In genomic region chr6:35034411-35035171, GRCh38 we compare ENCODE assay signal across 11 cellular contexts.
A peak's percentile ranks its signal among the peaks of the same experiment; 100 is the strongest.
DNase-seq lines count a peak whose midpoint lies in the region; ATAC-seq, FAIRE-seq and TF ChIP-seq lines count a peak whose summit lies in the region.
"Had no signal": no experiment of that assay in that cellular context is flagged by ENCODE, and none has a peak within 500 bp of the region (broad histone marks: within the 10 kb centered on the region; RNA-seq: fewer than 3 reads in every experiment).

No MANE protein-coding gene starts in this region.

- peak; percentile 64 for FAIRE-seq in GM12878 (lab: Jason Lieb, UNC)

- no TSS peak for BruUV-seq in GM12878 (replicated peaks; lab: Mats Ljungman, UMichigan)

- CTCF ChIA-PET in GM12878 (lab: Yijun Ruan, JAX), result interaction anchor here (1.4 to 1.5 kb wide), 3 partner anchors 15 to 105 kb away, joined by 3 to 4 read pairs (median 3); no protein-coding TSS in a partner anchor

- TF ChIP-seq EP300 in GM12878 (IDR thresholded peaks at IDR 0.05; ENCODE audit: borderline replicate concordance in 1 of 2, control insufficient read depth in 1 of 2, low read depth in 2 of 2, low read length in 2 of 2), result no peak

- H3K27ac ChIP-seq in GM12878 (ENCODE audit: control insufficient read depth, insufficient read depth) (no peak overlapping the region), stomach smooth muscle (ENCODE audit: low read length) (peak overlapping the region; percentile 64)

- no peak for TF ChIP-seq CTCF in LNCaP clone FGC (IDR thresholded peaks at IDR 0.05; ENCODE audit: control insufficient read depth, extremely low read depth, insufficient read depth)
- TF ChIP-seq CTCF in GM12878 (IDR thresholded peaks at IDR 0.05 in 2 of 3, conservative IDR thresholded peaks at IDR 0.05 in 1 of 3; ENCODE audit: control insufficient read depth in 2 of 3, extremely low read depth in 1 of 3, insufficient read depth in 1 of 3, low read depth in 3 of 3, low read length in 3 of 3), result no peak

- no peaks in the 10 kb centered on the region for H3K79me2 ChIP-seq in GM12878 (ENCODE audit: control insufficient read depth, insufficient read depth, low read length)

- no peaks in the 10 kb centered on the region for H4K20me1 ChIP-seq in GM12878 (ENCODE audit: control insufficient read depth, insufficient read depth)

- H3K9me3 ChIP-seq in GM12878 (replicated peaks; ENCODE audit: control insufficient read depth, insufficient read depth, low read length) (no peaks in the 10 kb centered on the region), stomach smooth muscle (ENCODE audit: control insufficient read depth in 2 of 2, low read length in 2 of 2) (no peaks in the 10 kb centered on the region)

- no peak overlapping the region for H3K4me2 ChIP-seq in GM12878 (ENCODE audit: control insufficient read depth, insufficient read depth)

- H3K4me3 ChIP-seq in LNCaP clone FGC (ENCODE audit: low read depth, low read length) (no peak overlapping the region), GM12878 (no peak overlapping the region), stomach smooth muscle (ENCODE audit: low read length in 2 of 2) (peak overlapping the region in 1 of 2 donors; percentile 44)

- no peak overlapping the region for H2AFZ ChIP-seq in GM12878 (ENCODE audit: control insufficient read depth, low read depth, low read length)

- WGBS in GM12878 (ENCODE audit: insufficient coverage, insufficient replicate concordance, low lambda C conversion rate, missing lambda C conversion rate), result 91% methylated on average over 13 of the region's 13 CpGs

- in situ Hi-C loops in GM12878 (cut with MboI), result no loop called here

- POLR2A ChIA-PET in GM12878 (lab: Charles Lee), result no interaction called here

- no peak for TF ChIP-seq RAD21 in GM12878 (IDR thresholded peaks at IDR 0.05; ENCODE audit: insufficient read depth, low read depth, low read length)

- DNase-seq in LNCaP clone FGC (ENCODE audit: low read depth) (peak; percentile 33), GM12878 (ENCODE audit: low read depth, low spot score) (no peak), left colon (peak; percentile 83 to 88), NCI-H2171 treated with DMSO at 0.1 percent for 48 hours (lab: John Stamatoyannopoulos, UW) (no peak), medulla oblongata (ENCODE audit: extremely low spot score) (no peak), activated T-cell treated with anti-CD3 and anti-CD28 coated beads for 4 hours (no peak)
- no peak for DNase-seq in stimulated activated CD8-positive, alpha-beta memory T cell treated with anti-CD3 and anti-CD28 coated beads, Interleukin-4, amount 100 ng/mL, for 48 hours
- DNase-seq: DND-41, NCI-H187 treated with DMSO at 0.1 percent for 48 hours had no signal

- H3K4me1 ChIP-seq in GM12878 (ENCODE audit: control insufficient read depth, insufficient read depth, low read length) (peaks cover 16% of the 10 kb centered on the region), stomach smooth muscle (ENCODE audit: control insufficient read depth, insufficient read depth, low read length) (peaks cover 70% of the 10 kb centered on the region)

- intact Hi-C loops in GM12878 (cut with micrococcal nuclease; ENCODE audit: unreplicated experiment) (no loop called here), left colon (cut with DNase I, micrococcal nuclease) (no loop called here)

- H3K9ac ChIP-seq in GM12878 (ENCODE audit: control insufficient read depth, insufficient read depth, low read length) (no peak overlapping the region), stomach smooth muscle (ENCODE audit: low read length in 2 of 2) (peak overlapping the region in 1 of 2 donors; percentile 5)

- H3K27me3 ChIP-seq in GM12878 (replicated peaks in 1 of 2; ENCODE audit: control insufficient read depth in 2 of 2, insufficient read depth in 2 of 2, low read length in 1 of 2) (no peaks in the 10 kb centered on the region), stomach smooth muscle (ENCODE audit: control insufficient read depth in 1 of 2, insufficient read depth in 2 of 2, low read length in 2 of 2) (no peaks in the 10 kb centered on the region)

- ATAC-seq in GM12878 (peak; percentile 85), left colon (peak; percentile 89)
- ATAC-seq: HCT116 had no signal

- SMC1A ChIA-PET in GM12878 (lab: Charles Lee; ENCODE audit: uncharacterized antibody, unreplicated experiment), result interaction anchor here (3.3 kb wide), 1 partner anchor 22 kb away, joined by 12 read pairs; no protein-coding TSS in a partner anchor

- TF ChIP-seq POLR2A in GM12878 (IDR thresholded peaks at IDR 0.05; ENCODE audit: low read depth, low read length), result no peak

- RAD21 ChIA-PET in GM12878 (lab: Charles Lee; ENCODE audit: unreplicated experiment), result interaction anchor here (1.0 kb wide), 1 partner anchor 23 kb away, joined by 4 read pairs; no protein-coding TSS in a partner anchor

- no peaks in the 10 kb centered on the region for H3K36me3 ChIP-seq in GM12878 (ENCODE audit: control insufficient read depth in 2 of 2, insufficient read depth in 2 of 2, low read length in 1 of 2)
- peaks cover 5 to 8% of the 10 kb centered on the region in 2 donors for H3K36me3 ChIP-seq in stomach smooth muscle (ENCODE audit: control insufficient read depth in 2 of 2, insufficient read depth in 2 of 2, low read length in 2 of 2)

TF ChIP-seq in GM12878, 131 proteins besides CTCF, POLR2A, EP300 and RAD21:
- TF ChIP-seq ATF7 (IDR thresholded peaks at IDR 0.05; ENCODE audit: low read depth), result peak; percentile 65
- no peak for TF ChIP-seq MAX (IDR thresholded peaks at IDR 0.05; ENCODE audit: low read depth, low read length)
- peak; percentile 93 for TF ChIP-seq CREB1 (IDR thresholded peaks at IDR 0.05; ENCODE audit: low read depth)
- TF ChIP-seq MTA3 (IDR thresholded peaks at IDR 0.05; ENCODE audit: borderline replicate concordance, low read length), result no peak
- no peak for TF ChIP-seq SMARCA5 (IDR thresholded peaks at IDR 0.05)
- no peak for TF ChIP-seq SREBF2 (IDR thresholded peaks at IDR 0.05; ENCODE audit: low read length)
- TF ChIP-seq SPI1 (IDR thresholded peaks at IDR 0.05; ENCODE audit: borderline replicate concordance, insufficient read depth, low read depth, low read length), result peak; percentile 19; the same call in 1 of the 2 replicates
- peak; percentile 79 for TF ChIP-seq MTA2 (IDR thresholded peaks at IDR 0.05; ENCODE audit: low read depth)
- peak; percentile 64 for TF ChIP-seq MEF2A (IDR thresholded peaks at IDR 0.05; ENCODE audit: insufficient read depth, low read depth, low read length)
- TF ChIP-seq MEF2B (IDR thresholded peaks at IDR 0.05; ENCODE audit: partially characterized antibody, poor library complexity, severe bottlenecking), result peak; percentile 33
- peak; percentile 82 for TF ChIP-seq JUNB (IDR thresholded peaks at IDR 0.05)
- TF ChIP-seq CREM (IDR thresholded peaks at IDR 0.05; ENCODE audit: low read depth), result peak; percentile 79; the same call in 1 of the 2 replicates
- peak; percentile 47; the same call in 1 of the 2 replicates for TF ChIP-seq ATF2 (IDR thresholded peaks at IDR 0.05; ENCODE audit: low read length)
- TF ChIP-seq, protein P1, sequence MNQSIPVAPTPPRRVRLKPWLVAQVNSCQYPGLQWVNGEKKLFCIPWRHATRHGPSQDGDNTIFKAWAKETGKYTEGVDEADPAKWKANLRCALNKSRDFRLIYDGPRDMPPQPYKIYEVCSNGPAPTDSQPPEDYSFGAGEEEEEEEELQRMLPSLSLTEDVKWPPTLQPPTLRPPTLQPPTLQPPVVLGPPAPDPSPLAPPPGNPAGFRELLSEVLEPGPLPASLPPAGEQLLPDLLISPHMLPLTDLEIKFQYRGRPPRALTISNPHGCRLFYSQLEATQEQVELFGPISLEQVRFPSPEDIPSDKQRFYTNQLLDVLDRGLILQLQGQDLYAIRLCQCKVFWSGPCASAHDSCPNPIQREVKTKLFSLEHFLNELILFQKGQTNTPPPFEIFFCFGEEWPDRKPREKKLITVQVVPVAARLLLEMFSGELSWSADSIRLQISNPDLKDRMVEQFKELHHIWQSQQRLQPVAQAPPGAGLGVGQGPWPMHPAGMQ (IDR thresholded peaks at IDR 0.05; ENCODE audit: borderline replicate concordance), result no peak
- peak; percentile 68 for TF ChIP-seq ZNF24 (IDR thresholded peaks at IDR 0.05)
- TF ChIP-seq NFIC (IDR thresholded peaks at IDR 0.05; ENCODE audit: low read depth, low read length), result peak; percentile 53; the same call in 1 of the 2 replicates

Comparison
In these comparisons a context has a peak if more than half of its experiments do, and no peak if none do; other contexts are left out.
1. DNase-seq: peak in LNCaP clone FGC (single experiment) and left colon (2 of 2); none in GM12878 (single experiment), NCI-H2171 treated with DMSO at 0.1 percent for 48 hours (single experiment), medulla oblongata (single experiment), stimulated activated CD8-positive, alpha-beta memory T cell treated with anti-CD3 and anti-CD28 coated beads, Interleukin-4, amount 100 ng/mL, for 48 hours (single experiment) and activated T-cell treated with anti-CD3 and anti-CD28 coated beads for 4 hours (single experiment).